1 cellular context compared by ENCODE assay signal in genomic region chr12:56448860-56449621, GRCh38.
TF ChIP-seq lines count a peak whose summit lies in the region.

A gene with protein sequence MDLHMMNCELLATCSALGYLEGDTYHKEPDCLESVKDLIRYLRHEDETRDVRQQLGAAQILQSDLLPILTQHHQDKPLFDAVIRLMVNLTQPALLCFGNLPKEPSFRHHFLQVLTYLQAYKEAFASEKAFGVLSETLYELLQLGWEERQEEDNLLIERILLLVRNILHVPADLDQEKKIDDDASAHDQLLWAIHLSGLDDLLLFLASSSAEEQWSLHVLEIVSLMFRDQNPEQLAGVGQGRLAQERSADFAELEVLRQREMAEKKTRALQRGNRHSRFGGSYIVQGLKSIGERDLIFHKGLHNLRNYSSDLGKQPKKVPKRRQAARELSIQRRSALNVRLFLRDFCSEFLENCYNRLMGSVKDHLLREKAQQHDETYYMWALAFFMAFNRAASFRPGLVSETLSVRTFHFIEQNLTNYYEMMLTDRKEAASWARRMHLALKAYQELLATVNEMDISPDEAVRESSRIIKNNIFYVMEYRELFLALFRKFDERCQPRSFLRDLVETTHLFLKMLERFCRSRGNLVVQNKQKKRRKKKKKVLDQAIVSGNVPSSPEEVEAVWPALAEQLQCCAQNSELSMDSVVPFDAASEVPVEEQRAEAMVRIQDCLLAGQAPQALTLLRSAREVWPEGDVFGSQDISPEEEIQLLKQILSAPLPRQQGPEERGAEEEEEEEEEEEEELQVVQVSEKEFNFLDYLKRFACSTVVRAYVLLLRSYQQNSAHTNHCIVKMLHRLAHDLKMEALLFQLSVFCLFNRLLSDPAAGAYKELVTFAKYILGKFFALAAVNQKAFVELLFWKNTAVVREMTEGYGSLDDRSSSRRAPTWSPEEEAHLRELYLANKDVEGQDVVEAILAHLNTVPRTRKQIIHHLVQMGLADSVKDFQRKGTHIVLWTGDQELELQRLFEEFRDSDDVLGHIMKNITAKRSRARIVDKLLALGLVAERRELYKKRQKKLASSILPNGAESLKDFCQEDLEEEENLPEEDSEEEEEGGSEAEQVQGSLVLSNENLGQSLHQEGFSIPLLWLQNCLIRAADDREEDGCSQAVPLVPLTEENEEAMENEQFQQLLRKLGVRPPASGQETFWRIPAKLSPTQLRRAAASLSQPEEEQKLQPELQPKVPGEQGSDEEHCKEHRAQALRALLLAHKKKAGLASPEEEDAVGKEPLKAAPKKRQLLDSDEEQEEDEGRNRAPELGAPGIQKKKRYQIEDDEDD (minus strand): TSS chr12:56449426. CDS start chr12:56434170, 15,256 bp downstream.

TF ChIP-seq in A549, 52 proteins besides CTCF, POLR2A, EP300 and RAD21 (continued from another document):
- no peak for TF ChIP-seq REST (IDR thresholded peaks at IDR 0.05)
- no peak for TF ChIP-seq HDAC2 (IDR thresholded peaks at IDR 0.05)
- TF ChIP-seq JUN (IDR thresholded peaks at IDR 0.05), result peak; percentile 90 to 92
- TF ChIP-seq ATOH8 (CRISPR knock-in tag; IDR thresholded peaks at IDR 0.05; ENCODE audit: low read depth), result no peak
- no peak for TF ChIP-seq ZNF302 (CRISPR knock-in tag; IDR thresholded peaks at IDR 0.05)
- TF ChIP-seq HEYL (CRISPR knock-in tag; IDR thresholded peaks at IDR 0.05), result no peak
- TF ChIP-seq ZSCAN20 (CRISPR knock-in tag; IDR thresholded peaks at IDR 0.05), result no peak
- no peak; the same call in 1 of the 2 replicates for TF ChIP-seq RARB (CRISPR knock-in tag; IDR thresholded peaks at IDR 0.05)
- no peak for TF ChIP-seq TFCP2L1 (CRISPR knock-in tag; IDR thresholded peaks at IDR 0.05)
- peak; percentile 42; the same call in 1 of the 2 replicates for TF ChIP-seq TP53 (CRISPR knock-in tag; IDR thresholded peaks at IDR 0.05)
- TF ChIP-seq, protein P1, sequence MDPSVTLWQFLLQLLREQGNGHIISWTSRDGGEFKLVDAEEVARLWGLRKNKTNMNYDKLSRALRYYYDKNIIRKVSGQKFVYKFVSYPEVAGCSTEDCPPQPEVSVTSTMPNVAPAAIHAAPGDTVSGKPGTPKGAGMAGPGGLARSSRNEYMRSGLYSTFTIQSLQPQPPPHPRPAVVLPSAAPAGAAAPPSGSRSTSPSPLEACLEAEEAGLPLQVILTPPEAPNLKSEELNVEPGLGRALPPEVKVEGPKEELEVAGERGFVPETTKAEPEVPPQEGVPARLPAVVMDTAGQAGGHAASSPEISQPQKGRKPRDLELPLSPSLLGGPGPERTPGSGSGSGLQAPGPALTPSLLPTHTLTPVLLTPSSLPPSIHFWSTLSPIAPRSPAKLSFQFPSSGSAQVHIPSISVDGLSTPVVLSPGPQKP (IDR thresholded peaks at IDR 0.05; ENCODE audit: low read depth, low read length), result no peak
- TF ChIP-seq HOXB13 (CRISPR knock-in tag; IDR thresholded peaks at IDR 0.05; ENCODE audit: low read depth), result 0 out of 2 replicates have a peak, but pooled peaks have one; percentile 68
- TF ChIP-seq CHD4 (IDR thresholded peaks at IDR 0.05; ENCODE audit: borderline replicate concordance), result no peak
- TF ChIP-seq JUNB (IDR thresholded peaks at IDR 0.05), result no peak
- TF ChIP-seq BCL3 (IDR thresholded peaks at IDR 0.05), result peak; percentile 81
- no peak for TF ChIP-seq FOSL2 (IDR thresholded peaks at IDR 0.05)
- TF ChIP-seq FOSL2 (CRISPR knock-in tag; IDR thresholded peaks at IDR 0.05), result no peak
- TF ChIP-seq ZFP36 (IDR thresholded peaks at IDR 0.05; ENCODE audit: borderline replicate concordance, partially characterized antibody), result no peak
- no peak for TF ChIP-seq NR3C1 (IDR thresholded peaks at IDR 0.05)
- no peak for TF ChIP-seq BHLHE40 (IDR thresholded peaks at IDR 0.05; ENCODE audit: low read depth, low read length)
- TF ChIP-seq NFE2L2 (conservative IDR thresholded peaks at IDR 0.05; ENCODE audit: low read length), result no peak
- no peak for TF ChIP-seq EHMT2 (IDR thresholded peaks at IDR 0.05; ENCODE audit: low read depth)
- no peak for TF ChIP-seq MAZ (IDR thresholded peaks at IDR 0.05; ENCODE audit: borderline replicate concordance, low read depth, low read length)
- no peak for TF ChIP-seq ZC3H11A (IDR thresholded peaks at IDR 0.05)
- no peak for TF ChIP-seq NPAS2 (CRISPR knock-in tag; IDR thresholded peaks at IDR 0.05; ENCODE audit: borderline replicate concordance)
- TF ChIP-seq CBX8 (IDR thresholded peaks at IDR 0.05), result no peak
- TF ChIP-seq, protein P2, sequence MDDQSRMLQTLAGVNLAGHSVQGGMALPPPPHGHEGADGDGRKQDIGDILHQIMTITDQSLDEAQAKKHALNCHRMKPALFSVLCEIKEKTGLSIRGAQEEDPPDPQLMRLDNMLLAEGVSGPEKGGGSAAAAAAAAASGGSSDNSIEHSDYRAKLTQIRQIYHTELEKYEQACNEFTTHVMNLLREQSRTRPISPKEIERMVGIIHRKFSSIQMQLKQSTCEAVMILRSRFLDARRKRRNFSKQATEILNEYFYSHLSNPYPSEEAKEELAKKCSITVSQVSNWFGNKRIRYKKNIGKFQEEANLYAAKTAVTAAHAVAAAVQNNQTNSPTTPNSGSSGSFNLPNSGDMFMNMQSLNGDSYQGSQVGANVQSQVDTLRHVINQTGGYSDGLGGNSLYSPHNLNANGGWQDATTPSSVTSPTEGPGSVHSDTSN (IDR thresholded peaks at IDR 0.05), result no peak; the same call in 1 of the 2 replicates
- no peak for TF ChIP-seq CEBPB (IDR thresholded peaks at IDR 0.05)
- TF ChIP-seq CBX2 (IDR thresholded peaks at IDR 0.05; ENCODE audit: borderline replicate concordance, low read depth), result no peak
- TF ChIP-seq GATA3 (IDR thresholded peaks at IDR 0.05; ENCODE audit: borderline replicate concordance), result no peak
- TF ChIP-seq KDM1A (IDR thresholded peaks at IDR 0.05; ENCODE audit: low read depth), result no peak
- TF ChIP-seq E2F6 (IDR thresholded peaks at IDR 0.05; ENCODE audit: borderline replicate concordance, low read depth), result peak; percentile 99
- no peak; the same call in 1 of the 2 replicates for TF ChIP-seq MYC (IDR thresholded peaks at IDR 0.05; ENCODE audit: borderline replicate concordance, low read length)
- TF ChIP-seq EHF (CRISPR knock-in tag; IDR thresholded peaks at IDR 0.05), result no peak
- no peak for TF ChIP-seq RNF2 (IDR thresholded peaks at IDR 0.05; ENCODE audit: borderline replicate concordance, low read depth)
- TF ChIP-seq ESRRA (IDR thresholded peaks at IDR 0.05; ENCODE audit: borderline replicate concordance, low read length), result no peak
- TF ChIP-seq SMC3 (IDR thresholded peaks at IDR 0.05), result no peak
- TF ChIP-seq MAFK (IDR thresholded peaks at IDR 0.05; ENCODE audit: partially characterized antibody), result peak; percentile 10
- TF ChIP-seq, protein P3, sequence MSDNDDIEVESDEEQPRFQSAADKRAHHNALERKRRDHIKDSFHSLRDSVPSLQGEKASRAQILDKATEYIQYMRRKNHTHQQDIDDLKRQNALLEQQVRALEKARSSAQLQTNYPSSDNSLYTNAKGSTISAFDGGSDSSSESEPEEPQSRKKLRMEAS (IDR thresholded peaks at IDR 0.05), result peak; percentile 92
- TF ChIP-seq USF2 (IDR thresholded peaks at IDR 0.05), result peak; percentile 91
- no peak for TF ChIP-seq RCOR1 (IDR thresholded peaks at IDR 0.05; ENCODE audit: low read depth, low read length)
